ENCODE assay signal across 22 cellular contexts in the genomic region with DNA sequence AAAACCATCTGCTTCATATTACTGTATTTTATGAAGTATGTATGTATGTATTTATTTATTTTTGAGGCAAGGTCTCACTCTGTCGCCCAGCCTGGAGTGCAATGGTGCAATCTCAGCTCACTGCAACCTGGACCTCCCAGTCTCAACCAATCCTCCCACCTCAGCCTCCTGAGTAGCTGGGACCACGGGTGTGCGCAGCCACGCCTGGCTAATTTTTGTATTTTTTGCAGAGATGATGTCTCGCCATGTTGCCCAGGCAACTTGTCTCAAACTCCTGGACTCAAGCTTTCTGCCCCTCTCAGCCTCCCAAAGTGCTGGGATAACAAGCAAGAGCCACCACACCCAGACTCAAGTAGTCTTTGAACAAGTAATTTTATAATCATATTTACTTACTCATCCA. TPM values are rescaled to one million over a fixed set of nuclear protein-coding genes. Genes with fewer than 3 reads are reported as not detected.
A peak's percentile ranks its signal among the peaks of the same experiment; 100 is the strongest.
DNase-seq lines count a peak whose midpoint lies in the region; ATAC-seq, FAIRE-seq and TF ChIP-seq lines count a peak whose summit lies in the region.
"Had no signal": no experiment of that assay in that cellular context is flagged by ENCODE, and none has a peak within 500 bp of the region (broad histone marks: within the 10 kb centered on the region; RNA-seq: fewer than 3 reads in every experiment).

No MANE protein-coding gene starts in this region.

- no peak overlapping the region for H3K4me3 ChIP-seq in MG63
- no peak overlapping the region for H3K4me3 ChIP-seq in K562
- H3K4me3 ChIP-seq in lower leg skin (ENCODE audit: low read depth, poor library complexity, severe bottlenecking) = no peak overlapping the region
- H3K4me3 ChIP-seq: body of pancreas, gastrocnemius medialis, tibial nerve had no signal

- H3K4me1 ChIP-seq in K562 (replicated peaks in 1 of 2; ENCODE audit: control insufficient read depth in 2 of 2, insufficient read depth in 2 of 2, low read length in 2 of 2) = peaks cover 0 to 15% of the 10 kb centered on the region in 2 experiments; a peak in 3 of 5 replicates
- H3K4me1 ChIP-seq: BE2C, body of pancreas, Caco-2 had no signal

- H3K27me3 ChIP-seq in MG63 = no peaks in the 10 kb centered on the region
- H3K27me3 ChIP-seq in K562 (ENCODE audit: control insufficient read depth in 2 of 2, insufficient read depth in 2 of 2, low read length in 2 of 2) = no peaks in the 10 kb centered on the region
- H3K27me3 ChIP-seq: BE2C, body of pancreas, gastrocnemius medialis, tibial nerve had no signal

- H4K20me1 ChIP-seq in K562 (replicated peaks; ENCODE audit: control insufficient read depth, insufficient read depth, low read length) = no peaks in the 10 kb centered on the region

- TF ChIP-seq CTCF in K562 (IDR thresholded peaks at IDR 0.05 in 2 of 3, conservative IDR thresholded peaks at IDR 0.05 in 1 of 3; ENCODE audit: insufficient read depth in 2 of 3, low read depth in 1 of 3, low read length in 3 of 3) (no peak), osteocyte (IDR thresholded peaks at IDR 0.05) (no peak), lower leg skin (IDR thresholded peaks at IDR 0.05) (no peak)

- TF ChIP-seq RAD21 in K562 (CRISPR knock-in tag; conservative IDR thresholded peaks at IDR 0.05 in 1 of 2, IDR thresholded peaks at IDR 0.05 in 1 of 2) = no peak

- POLR2A ChIA-PET in K562 (lab: Yijun Ruan, JAX) = no interaction called here

- BruUV-seq in K562 (replicated peaks; lab: Mats Ljungman, UMichigan) = no TSS peak

- 75% methylated on average over 4 of the region's 5 CpGs for WGBS in K562 (ENCODE audit: insufficient coverage, low coverage, missing lambda C conversion rate)
- 78 to 79% methylated on average over 5 of the region's 5 CpGs for WGBS in lower leg skin, 2 donors

- H3K4me1 Mint-ChIP-seq in osteocyte (ENCODE audit: unreplicated experiment) = peaks cover 71% of the 10 kb centered on the region

- no peak for FAIRE-seq in K562 (lab: Jason Lieb, UNC)
- FAIRE-seq: GM19239 had no signal

- intact Hi-C loops in K562 (cut with micrococcal nuclease) = no loop called here
- intact Hi-C loops in lower leg skin (cut with DNase I; ENCODE audit: low total_unique reads) = no loop called here

- H3K36me3 Mint-ChIP-seq in osteocyte (ENCODE audit: unreplicated experiment) = no peaks in the 10 kb centered on the region
- H3K36me3 Mint-ChIP-seq: activated naive CD8-positive, alpha-beta T cell had no signal

- H3K36me3 ChIP-seq in MG63 = no peaks in the 10 kb centered on the region; the same call in 1 of the 2 replicates
- H3K36me3 ChIP-seq in K562 (ENCODE audit: control insufficient read depth, insufficient read depth, low read length) = no peaks in the 10 kb centered on the region
- H3K36me3 ChIP-seq: BE2C, gastrocnemius medialis, tibial nerve had no signal

- TF ChIP-seq EP300 in K562 (IDR thresholded peaks at IDR 0.05; ENCODE audit: low read length) = no peak

- no peak overlapping the region for H3K4me3 Mint-ChIP-seq in osteocyte (ENCODE audit: unreplicated experiment)
- H3K4me3 Mint-ChIP-seq: activated naive CD8-positive, alpha-beta T cell; activated T-cell treated with anti-CD3 and anti-CD28 coated beads, Interleukin-2, amount 50 U/mL, for 72 hours had no signal

- H3K4me2 ChIP-seq in K562 (ENCODE audit: insufficient read depth, low read length) = no peak overlapping the region

- in situ Hi-C loops in K562 (cut with MboI) = no loop called here
- in situ Hi-C loops in KBM-7 (cut with MboI; ENCODE audit: low pct_unique_long_range_greater_than_20kb, low sequenced_read_pairs) = no loop called here

- no peak overlapping the region for H3K27ac ChIP-seq in K562 (ENCODE audit: extremely low read depth, low read depth, low read length)
- H3K27ac ChIP-seq: body of pancreas, gastrocnemius medialis, tibial nerve had no signal

- peaks cover 8% of the 10 kb centered on the region for H3K9me3 Mint-ChIP-seq in osteocyte (ENCODE audit: unreplicated experiment)
- H3K9me3 Mint-ChIP-seq: activated T-cell treated with anti-CD3 and anti-CD28 coated beads, Interleukin-2, amount 50 U/mL, for 72 hours had no signal

- H3K9me3 ChIP-seq in MG63 = peaks cover 13% of the 10 kb centered on the region; the same call in 1 of the 2 replicates
- H3K9me3 ChIP-seq in K562 (replicated peaks; ENCODE audit: control insufficient read depth, insufficient read depth, low read depth, low read length) = no peaks in the 10 kb centered on the region
- H3K9me3 ChIP-seq: BE2C, body of pancreas, Caco-2, gastrocnemius medialis, tibial nerve had no signal

- H3K79me2 ChIP-seq in K562 (ENCODE audit: control insufficient read depth, insufficient read depth, low read length) = peaks cover 96% of the 10 kb centered on the region

- CTCF ChIA-PET in K562 (lab: Yijun Ruan, JAX; ENCODE audit: low intra/inter-chr PET ratio) = no interaction called here

- no peaks in the 10 kb centered on the region for H3K9me1 ChIP-seq in K562 (ENCODE audit: control insufficient read depth, insufficient read depth, low read length)

- TF ChIP-seq POLR2A in K562 (conservative IDR thresholded peaks at IDR 0.05) (no peak), lower leg skin (IDR thresholded peaks at IDR 0.05) (no peak)

- no peak overlapping the region for H2AFZ ChIP-seq in K562 (ENCODE audit: low read depth, low read length)

- H3K9ac ChIP-seq in K562 (ENCODE audit: insufficient read depth in 1 of 2, low read depth in 2 of 2, low read length in 2 of 2) = no peak overlapping the region

- peak overlapping the region; percentile 77 for H3K27ac Mint-ChIP-seq in osteocyte (ENCODE audit: unreplicated experiment)
- H3K27ac Mint-ChIP-seq: activated naive CD8-positive, alpha-beta T cell; activated T-cell treated with anti-CD3 and anti-CD28 coated beads, Interleukin-2, amount 50 U/mL, for 72 hours had no signal

- DNase-seq in ELR (ENCODE audit: low read depth) (peak; percentile 55), MG63 (peak; percentile 21), K562 (ENCODE audit: extremely low read depth in 1 of 4, low spot score in 3 of 4) (no peak), osteocyte (ENCODE audit: extremely low spot score, unreplicated experiment) (no peak), KBM-7 (no peak), lower leg skin (ENCODE audit: low spot score in 2 of 2) (no peak)
- DNase-seq: activated CD4-positive, CD25-positive, alpha-beta regulatory T cell treated with anti-CD3 and anti-CD28 coated beads, Interleukin-2, amount 50 U/mL, for 72 hours; activated T-cell treated with anti-CD3 and anti-CD28 coated beads, Interleukin-2, amount 50 U/mL, for 72 hours; BE2C; body of pancreas; Caco-2; gastrocnemius medialis; GDM1; NCI-H2227 treated with DMSO at 0.1 percent for 48 hours; NK-92 treated with Interleukin-12 subunit alpha and Interleukin-12 subunit beta, amount 100 ng/mL, for 24 hours; stimulated activated CD4-positive, alpha-beta T cell treated with anti-CD3 and anti-CD28 coated beads, Interleukin-1b, Interleukin-23, amount 100 ng/mL, for 48 hours; stimulated activated naive CD4-positive, alpha-beta T cell treated with Interleukin-2 at 50 U/mL for 16 hours; T1000 had no signal

- ATAC-seq in K562 (no peak), HG03378 (IDR thresholded peaks at IDR 0.05; ENCODE audit: unreplicated experiment) (no peak)
- ATAC-seq: activated T-cell treated with anti-CD3 and anti-CD28 coated beads, Interleukin-2, amount 50 U/mL, for 72 hours; body of pancreas; gastrocnemius medialis had no signal

- H3K27me3 Mint-ChIP-seq in osteocyte (ENCODE audit: unreplicated experiment) = no peaks in the 10 kb centered on the region
- H3K27me3 Mint-ChIP-seq: activated naive CD8-positive, alpha-beta T cell had no signal

TF ChIP-seq in K562, 482 proteins besides CTCF, POLR2A, EP300 and RAD21:
- TF ChIP-seq RFX1 (IDR thresholded peaks at IDR 0.05) = 0 out of 2 replicates have a peak, but pooled peaks have one; percentile 11
- TF ChIP-seq ZBTB12 (CRISPR knock-in tag; IDR thresholded peaks at IDR 0.05) = no peak

RNA-seq across cellular contexts. Expression of gene KATNAL1, which starts 5.5 kb away (rescaled TPM):
- 13.6 and 29.8 TPM in 2 replicates for total RNA-seq in MG63 (2014; rRNA removed; shearing (Covaris generic); ENCODE audit: low replicate concordance)
- 12.1 and 24.1 TPM in 2 replicates for total RNA-seq in K562 (2011; cell fraction: chromatin; rRNA removed; ENCODE audit: low replicate concordance)
- total RNA-seq in K562 (2011; cell fraction: nucleolus; rRNA removed) = 4.2 and 5.1 TPM in 2 replicates
- total RNA-seq in K562 (2011; cell fraction: nucleoplasm; rRNA removed) = 14.5 and 20.1 TPM in 2 replicates
- total RNA-seq in K562 (2014; rRNA removed) (2.2 and 3.5 TPM in 2 replicates), K562 (2014; rRNA removed; fragmentation: Illumina TruSeq; extraction: Trizol) (8.2 and 9.7 TPM in 2 replicates), K562 (2015; rRNA removed; fragmentation: Illumina TruSeq; extraction: Trizol) (6.0 and 6.3 TPM in 2 replicates), K562 (2021) (6.3 and 6.4 TPM in 2 replicates), osteocyte (29.3 and 30.0 TPM in 2 replicates), lower leg skin (10 to 100 TPM in 1 of 4 donors, 1 to 10 TPM in 3; 3.1 to 15.2 (median 4.2) TPM)
- polyA plus RNA-seq in K562 (2011; rRNA removed) (4.9 and 6.7 TPM in 2 replicates), K562 (2014; fragmentation: Illumina TruSeq; extraction: Trizol) (4.6 and 5.5 TPM in 2 replicates), K562 (2014; fragmentation: Nextera tagmentation; extraction: Ambion mirVana) (1 to 10 TPM; 2.7 to 3.0 TPM), K562 (2014; rRNA removed) (2.4 and 2.5 TPM in 2 replicates)
- 1.5 and 3.0 TPM in 2 replicates for polyA plus RNA-seq in K562 (2011; cell fraction: cytosol; rRNA removed)
- polyA plus RNA-seq in K562 (2011; cell fraction: nucleus; rRNA removed) = 4.2 and 4.8 TPM in 2 replicates
- 2.9 and 4.4 TPM in 2 replicates for polyA plus RNA-seq in K562 (2012)
- polyA minus RNA-seq in K562 (2011; rRNA and poly(A)+ RNA removed) = 11.7 and 16.3 TPM in 2 replicates
- polyA minus RNA-seq in K562 (2011; cell fraction: cytosol; rRNA and poly(A)+ RNA removed) = 2.2 and 4.9 TPM in 2 replicates
- polyA minus RNA-seq in K562 (2011; cell fraction: nucleus; rRNA and poly(A)+ RNA removed) = 5.4 and 11.6 TPM in 2 replicates

Comparison
In these comparisons a context has a peak if more than half of its experiments do, and no peak if none do; other contexts are left out.
1. DNase-seq: peak in ELR (single experiment) and MG63 (single experiment); none in K562 (0 of 4), osteocyte (single experiment), KBM-7 (single experiment) and lower leg skin (0 of 2).